ENCODE assay signal across 11 cellular contexts in the genomic region with DNA sequence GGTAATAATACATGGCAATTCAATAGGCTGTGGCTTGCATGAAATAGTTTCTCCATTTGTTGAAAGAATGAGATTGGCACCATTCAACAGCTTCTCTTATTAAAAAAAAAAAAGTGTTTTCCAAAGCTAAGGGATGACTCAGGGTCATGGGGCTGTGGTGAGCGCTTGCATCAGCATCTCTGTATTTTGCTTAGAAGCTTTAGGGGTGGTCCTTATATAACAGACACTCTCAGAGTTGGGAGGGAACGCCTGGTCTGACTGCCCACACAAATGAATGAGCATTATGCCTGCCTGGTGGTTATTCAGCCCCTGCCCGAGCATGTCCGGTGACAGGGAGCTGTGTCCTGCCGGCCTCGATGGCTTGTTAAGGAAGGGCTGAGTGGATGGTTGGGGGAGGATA.
DNase-seq lines count a peak whose midpoint lies in the region; ATAC-seq, FAIRE-seq and TF ChIP-seq lines count a peak whose summit lies in the region.
"Had no signal": no experiment of that assay in that cellular context is flagged by ENCODE, and none has a peak within 500 bp of the region (broad histone marks: within the 10 kb centered on the region; RNA-seq: fewer than 3 reads in every experiment).

No MANE protein-coding gene starts in this region.

- no peaks in the 10 kb centered on the region for H3K27me3 Mint-ChIP-seq in activated T-cell treated with anti-CD3 and anti-CD28 coated beads, Interleukin-2, amount 50 U/mL, for 72 hours (ENCODE audit: low read depth)
- peaks cover 3% of the 10 kb centered on the region for H3K27me3 Mint-ChIP-seq in activated naive CD8-positive, alpha-beta T cell treated with anti-CD3 and anti-CD28 coated beads, Interleukin-2, amount 10 ng/mL, durations not matched to agents 7 days and 5 days
- H3K27me3 Mint-ChIP-seq in activated CD4-positive, alpha-beta T cell treated with anti-CD3 and anti-CD28 coated beads, Interleukin-2, amount 10 ng/mL, durations not matched to agents 7 days and 5 days = peaks cover 4% of the 10 kb centered on the region

- peak overlapping the region in 1 of 2 donors; percentile 44 for H3K4me3 Mint-ChIP-seq in activated T-cell treated with anti-CD3 and anti-CD28 coated beads, Interleukin-2, amount 50 U/mL, for 72 hours
- H3K4me3 Mint-ChIP-seq in activated naive CD8-positive, alpha-beta T cell treated with anti-CD3 and anti-CD28 coated beads, Interleukin-2, amount 10 ng/mL, durations not matched to agents 7 days and 5 days = no peak overlapping the region
- H3K4me3 Mint-ChIP-seq in activated CD4-positive, alpha-beta T cell treated with anti-CD3 and anti-CD28 coated beads, Interleukin-2, amount 10 ng/mL, durations not matched to agents 7 days and 5 days = no peak overlapping the region

- intact Hi-C loops in uterus (cut with DNase I; ENCODE audit: low total_unique reads) = no loop called here

- TF ChIP-seq POLR2A in uterus (IDR thresholded peaks at IDR 0.05) = no peak

- POLR2A ChIA-PET in activated naive CD8-positive, alpha-beta T cell treated with anti-CD3 and anti-CD28 coated beads, Interleukin-2, amount 10 ng/mL, durations not matched to agents 7 days and 5 days (lab: Charles Lee) = no interaction called here
- POLR2A ChIA-PET in activated CD4-positive, alpha-beta T cell treated with anti-CD3 and anti-CD28 coated beads, Interleukin-2, amount 10 ng/mL, durations not matched to agents 7 days and 5 days (lab: Charles Lee) = no interaction called here

- peak in 1 of 2 donors; percentile 37 for DNase-seq in activated T-cell treated with anti-CD3 and anti-CD28 coated beads, Interleukin-2, amount 50 U/mL, for 72 hours
- no peak for DNase-seq in activated T-cell treated with anti-CD3 and anti-CD28 coated beads, Interleukin-2, amount 50 U/mL, for 48 hours
- no peak for DNase-seq in activated naive CD8-positive, alpha-beta T cell treated with anti-CD3 and anti-CD28 coated beads, Interleukin-2, amount 10 ng/mL, durations not matched to agents 7 days and 5 days
- DNase-seq in kidney epithelial cell (ENCODE audit: low read depth) = peak; percentile 86
- peak; percentile 46 to 57 for DNase-seq in uterus
- DNase-seq in frontal cortex (ENCODE audit: low spot score in 2 of 2) = no peak
- DNase-seq in activated CD4-positive, alpha-beta T cell treated with anti-CD3 and anti-CD28 coated beads, Interleukin-2, amount 10 ng/mL, durations not matched to agents 7 days and 5 days = no peak
- DNase-seq in SKM-1 treated with dmso at 0.1 percent for 144 hours (lab: John Stamatoyannopoulos, UW; ENCODE audit: unreplicated experiment) = no peak

- H3K9me3 Mint-ChIP-seq in activated T-cell treated with anti-CD3 and anti-CD28 coated beads, Interleukin-2, amount 50 U/mL, for 72 hours = no peaks in the 10 kb centered on the region
- no peaks in the 10 kb centered on the region for H3K9me3 Mint-ChIP-seq in activated naive CD8-positive, alpha-beta T cell treated with anti-CD3 and anti-CD28 coated beads, Interleukin-2, amount 10 ng/mL, durations not matched to agents 7 days and 5 days
- no peaks in the 10 kb centered on the region for H3K9me3 Mint-ChIP-seq in activated CD4-positive, alpha-beta T cell treated with anti-CD3 and anti-CD28 coated beads, Interleukin-2, amount 10 ng/mL, durations not matched to agents 7 days and 5 days
- H3K9me3 Mint-ChIP-seq: activated naive CD4-positive, alpha-beta T cell treated with anti-CD3 and anti-CD28 coated beads, Interleukin-2, amount 50 U/mL, for 72 hours had no signal

- H3K27ac Mint-ChIP-seq in activated T-cell treated with anti-CD3 and anti-CD28 coated beads, Interleukin-2, amount 50 U/mL, for 72 hours = no peak overlapping the region
- H3K27ac Mint-ChIP-seq in activated naive CD8-positive, alpha-beta T cell treated with anti-CD3 and anti-CD28 coated beads, Interleukin-2, amount 10 ng/mL, durations not matched to agents 7 days and 5 days = no peak overlapping the region
- no peak overlapping the region for H3K27ac Mint-ChIP-seq in activated CD4-positive, alpha-beta T cell treated with anti-CD3 and anti-CD28 coated beads, Interleukin-2, amount 10 ng/mL, durations not matched to agents 7 days and 5 days

- no peak overlapping the region for H3K27ac ChIP-seq in uterus
- H3K27ac ChIP-seq: BLaER1, SK-N-MC had no signal

- no peaks in the 10 kb centered on the region for H3K36me3 Mint-ChIP-seq in activated T-cell treated with anti-CD3 and anti-CD28 coated beads, Interleukin-2, amount 50 U/mL, for 72 hours (ENCODE audit: insufficient read depth in 2 of 2)
- no peaks in the 10 kb centered on the region for H3K36me3 Mint-ChIP-seq in activated naive CD8-positive, alpha-beta T cell treated with anti-CD3 and anti-CD28 coated beads, Interleukin-2, amount 10 ng/mL, durations not matched to agents 7 days and 5 days
- no peaks in the 10 kb centered on the region for H3K36me3 Mint-ChIP-seq in activated CD4-positive, alpha-beta T cell treated with anti-CD3 and anti-CD28 coated beads, Interleukin-2, amount 10 ng/mL, durations not matched to agents 7 days and 5 days (ENCODE audit: low read depth)
- H3K36me3 Mint-ChIP-seq: activated naive CD4-positive, alpha-beta T cell treated with anti-CD3 and anti-CD28 coated beads, Interleukin-2, amount 50 U/mL, for 72 hours had no signal

- H3K36me3 ChIP-seq in kidney epithelial cell (ENCODE audit: control insufficient read depth, insufficient read depth, low read length) (peaks cover 2% of the 10 kb centered on the region), uterus (no peaks in the 10 kb centered on the region)
- H3K36me3 ChIP-seq: BLaER1 had no signal

- CTCF ChIA-PET in activated CD4-positive, alpha-beta T cell treated with anti-CD3 and anti-CD28 coated beads, Interleukin-2, amount 10 ng/mL, durations not matched to agents 7 days and 5 days (lab: Charles Lee) = no interaction called here

- ATAC-seq in activated T-cell treated with anti-CD3 and anti-CD28 coated beads, Interleukin-2, amount 50 U/mL, for 72 hours (replicated peaks in 1 of 2) = peak; percentile 62 to 86
- peak; percentile 30 for ATAC-seq in activated naive CD8-positive, alpha-beta T cell treated with anti-CD3 and anti-CD28 coated beads, Interleukin-2, amount 10 ng/mL, durations not matched to agents 7 days and 5 days (ENCODE audit: low read depth)

- TF ChIP-seq CTCF in kidney epithelial cell (IDR thresholded peaks at IDR 0.05; ENCODE audit: insufficient read depth, low read length, poor library complexity, severe bottlenecking) (no peak), uterus (IDR thresholded peaks at IDR 0.05) (no peak)

- H3K4me1 Mint-ChIP-seq in activated T-cell treated with anti-CD3 and anti-CD28 coated beads, Interleukin-2, amount 50 U/mL, for 72 hours (ENCODE audit: low read depth) = peaks cover 8% of the 10 kb centered on the region
- peaks cover 2% of the 10 kb centered on the region for H3K4me1 Mint-ChIP-seq in activated naive CD8-positive, alpha-beta T cell treated with anti-CD3 and anti-CD28 coated beads, Interleukin-2, amount 10 ng/mL, durations not matched to agents 7 days and 5 days
- H3K4me1 Mint-ChIP-seq in activated CD4-positive, alpha-beta T cell treated with anti-CD3 and anti-CD28 coated beads, Interleukin-2, amount 10 ng/mL, durations not matched to agents 7 days and 5 days = no peaks in the 10 kb centered on the region

- H3K4me1 ChIP-seq in uterus = no peaks in the 10 kb centered on the region

- H3K9me3 ChIP-seq in uterus = no peaks in the 10 kb centered on the region
- H3K9me3 ChIP-seq: BLaER1 had no signal

- H3K4me3 ChIP-seq in kidney epithelial cell (ENCODE audit: low read depth, low read length) (no peak overlapping the region), uterus (no peak overlapping the region)
- H3K4me3 ChIP-seq: BLaER1, SK-N-MC had no signal

- H3K27me3 ChIP-seq in kidney epithelial cell (ENCODE audit: control insufficient read depth, insufficient read depth, low read length) = no peaks in the 10 kb centered on the region
- H3K27me3 ChIP-seq in uterus = no peaks in the 10 kb centered on the region
- H3K27me3 ChIP-seq: BLaER1 had no signal

- FAIRE-seq in frontal cortex (lab: Jason Lieb, UNC) = no peak

Comparison
In these comparisons a context has a peak if more than half of its experiments do, and no peak if none do; other contexts are left out.
1. DNase-seq: peak in kidney epithelial cell (single experiment) and uterus (2 of 2); none in activated T-cell treated with anti-CD3 and anti-CD28 coated beads, Interleukin-2, amount 50 U/mL, for 48 hours (0 of 2), activated naive CD8-positive, alpha-beta T cell treated with anti-CD3 and anti-CD28 coated beads, Interleukin-2, amount 10 ng/mL, durations not matched to agents 7 days and 5 days (single experiment), frontal cortex (0 of 2), activated CD4-positive, alpha-beta T cell treated with anti-CD3 and anti-CD28 coated beads, Interleukin-2, amount 10 ng/mL, durations not matched to agents 7 days and 5 days (single experiment) and SKM-1 treated with dmso at 0.1 percent for 144 hours (single experiment).